ENCODE assay signal across 8 cellular contexts in genomic region chr1:158117854-158118691, GRCh38.
DNase-seq lines count a peak whose midpoint lies in the region; ATAC-seq and TF ChIP-seq lines count a peak whose summit lies in the region.

No MANE protein-coding gene starts in this region.

- TF ChIP-seq CTCF in A673 (conservative IDR thresholded peaks at IDR 0.05; ENCODE audit: low read depth, low read length): peak; percentile 67
- no peak for TF ChIP-seq CTCF in GM13976 (IDR thresholded peaks at IDR 0.05; ENCODE audit: borderline replicate concordance, control extremely low read depth, extremely low read depth, insufficient read depth, missing control alignments)
- peak; percentile 55 for TF ChIP-seq CTCF in hepatocyte (IDR thresholded peaks at IDR 0.05; ENCODE audit: poor library complexity)

- H3K9me2 ChIP-seq in hepatocyte (replicated peaks; ENCODE audit: insufficient read depth): no peaks in the 10 kb centered on the region

- no peaks in the 10 kb centered on the region for H4K20me1 ChIP-seq in hepatocyte (ENCODE audit: insufficient read depth, poor library complexity, severe bottlenecking)

- H3K27ac ChIP-seq in A673 (ENCODE audit: low read depth, low read length, poor library complexity, severe bottlenecking) (peak overlapping the region; percentile 76), hepatocyte (peak overlapping the region; percentile 50)

- in situ Hi-C loops in GM13976 (cut with MboI; ENCODE audit: low sequenced_read_pairs, unreplicated experiment): no loop called here

- peak; percentile 79 for DNase-seq in A673 (ENCODE audit: low spot score)
- DNase-seq in GM13976 (ENCODE audit: low spot score): peak; percentile 53
- DNase-seq in RPMI7951 (ENCODE audit: low read depth): peak; percentile 64
- peak; percentile 68 for DNase-seq in adipocyte (ENCODE audit: low read depth)
- DNase-seq in hepatocyte (ENCODE audit: low spot score): peak; percentile 80
- peak; percentile 6 for DNase-seq in smooth muscle cell of the brain vasculature (ENCODE audit: low read depth, low spot score)

- POLR2A ChIA-PET in A673 (lab: Charles Lee; ENCODE audit: low non-redundant PET): no interaction called here

- 11% methylated on average over 19 of the region's 22 CpGs for WGBS in hepatocyte (ENCODE audit: low lambda C conversion rate, missing lambda C conversion rate)

- peak overlapping the region; percentile 34 for H2AFZ ChIP-seq in hepatocyte

- H3K4me3 ChIP-seq in A673 (ENCODE audit: low read depth, low read length, poor library complexity, severe bottlenecking) (no peak overlapping the region), adipocyte (ENCODE audit: low read length) (no peak overlapping the region), hepatocyte (no peak overlapping the region)

- ATAC-seq in GM18870 (IDR thresholded peaks at IDR 0.05; ENCODE audit: unreplicated experiment) (no peak), HG03025 (IDR thresholded peaks at IDR 0.05; ENCODE audit: low FRiP score, unreplicated experiment) (no peak)

- no peaks in the 10 kb centered on the region for H3K27me3 ChIP-seq in A673 (replicated peaks; ENCODE audit: insufficient read depth, low read depth, low read length, poor library complexity)
- H3K27me3 ChIP-seq in adipocyte (replicated peaks; ENCODE audit: control insufficient read depth, insufficient read depth, low read length): peaks cover 9% of the 10 kb centered on the region
- peaks cover 6% of the 10 kb centered on the region for H3K27me3 ChIP-seq in hepatocyte

- H3K79me2 ChIP-seq in hepatocyte: no peaks in the 10 kb centered on the region

- H3K9ac ChIP-seq in adipocyte (ENCODE audit: low read length): no peak overlapping the region

- CTCF ChIA-PET in A673 (lab: Charles Lee): interaction anchor here (0.5 to 8.5 kb wide), 12 partner anchors 10 to 579 kb away, joined by 3 to 165 read pairs (median 8); no protein-coding TSS in a partner anchor

- H3K4me1 ChIP-seq in A673 (ENCODE audit: insufficient read depth, low read length, poor library complexity, severe bottlenecking) (peaks cover 65% of the 10 kb centered on the region), adipocyte (ENCODE audit: control insufficient read depth, insufficient read depth, low read length) (peaks cover 9% of the 10 kb centered on the region), hepatocyte (ENCODE audit: insufficient read depth) (peaks cover 17% of the 10 kb centered on the region)

- H3K36me3 ChIP-seq in A673 (ENCODE audit: insufficient read depth, low read length, poor library complexity, severe bottlenecking) (no peaks in the 10 kb centered on the region), adipocyte (ENCODE audit: control insufficient read depth, insufficient read depth, low read length, severe bottlenecking) (no peaks in the 10 kb centered on the region), hepatocyte (replicated peaks; ENCODE audit: insufficient read depth, low read depth) (no peaks in the 10 kb centered on the region)

- BruUV-seq in A673 (replicated peaks; lab: Mats Ljungman, UMichigan): no TSS peak

- intact Hi-C loops in A673 (cut with micrococcal nuclease; ENCODE audit: unreplicated experiment): no loop called here

- peak overlapping the region; percentile 73 for H3K4me2 ChIP-seq in hepatocyte

- no peaks in the 10 kb centered on the region for H3K9me3 ChIP-seq in A673 (ENCODE audit: low read depth, low read length, poor library complexity, severe bottlenecking)
- no peaks in the 10 kb centered on the region for H3K9me3 ChIP-seq in adipocyte (ENCODE audit: control insufficient read depth, low read length)
- no peaks in the 10 kb centered on the region for H3K9me3 ChIP-seq in hepatocyte (ENCODE audit: low read depth)

Comparison
In these comparisons a context has a peak if more than half of its experiments do, and no peak if none do; other contexts are left out.
1. DNase-seq: peak in every context shown above with its lines; median percentile 80 in hepatocyte; 79 in A673; 68 in adipocyte; 64 in RPMI7951; 53 in GM13976; 6 in smooth muscle cell of the brain vasculature.